ENCODE assay signal across 13 cellular contexts in the genomic region with DNA sequence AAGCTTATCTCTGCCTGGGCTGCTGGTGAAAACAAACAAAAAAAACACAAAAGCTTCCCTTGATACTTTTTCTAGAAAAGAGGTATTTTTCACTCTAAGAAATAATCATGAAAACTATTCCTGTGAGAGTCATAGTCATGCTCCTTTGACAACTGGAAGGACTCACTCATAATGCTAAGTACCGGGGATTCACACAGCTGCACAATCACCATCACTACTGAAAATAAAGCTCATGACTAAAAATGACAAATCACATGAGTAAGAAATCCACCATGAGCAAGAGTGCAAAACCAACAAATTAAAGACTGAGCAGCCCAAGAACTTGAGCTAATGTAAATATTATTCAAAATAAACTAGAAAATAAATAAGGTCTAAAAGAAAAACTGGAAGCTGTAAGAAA. TPM values are rescaled to one million over a fixed set of nuclear protein-coding genes. Genes with fewer than 3 reads are reported as not detected.
DNase-seq lines count a peak whose midpoint lies in the region; ATAC-seq and TF ChIP-seq lines count a peak whose summit lies in the region.
"Had no signal": no experiment of that assay in that cellular context is flagged by ENCODE, and none has a peak within 500 bp of the region (broad histone marks: within the 10 kb centered on the region; RNA-seq: fewer than 3 reads in every experiment).

No MANE protein-coding gene starts in this region.

- H3K36me3 ChIP-seq in Panc1 (ENCODE audit: control insufficient read depth, insufficient read depth, low read length) (no peaks in the 10 kb centered on the region), aorta (ENCODE audit: control insufficient read depth in 1 of 2, insufficient read depth in 2 of 2, low read length in 1 of 2) (no peaks in the 10 kb centered on the region)
- H3K36me3 ChIP-seq: heart right ventricle had no signal

- peak; percentile 86 for ATAC-seq in GM18502 (IDR thresholded peaks at IDR 0.05; ENCODE audit: poor library complexity, unreplicated experiment)
- no peak for ATAC-seq in Panc1
- no peak for ATAC-seq in aorta (ENCODE audit: low FRiP score)
- ATAC-seq: heart right ventricle, mucosa of descending colon had no signal

- POLR2A ChIA-PET in Panc1 (lab: Charles Lee): no interaction called here

- no peak overlapping the region for H3K27ac ChIP-seq in Panc1 (ENCODE audit: low read length)
- no peak overlapping the region for H3K27ac ChIP-seq in aorta (ENCODE audit: low read depth in 1 of 2, low read length in 2 of 2)
- H3K27ac ChIP-seq: heart right ventricle had no signal

- H3K4me1 ChIP-seq in Panc1 (ENCODE audit: control insufficient read depth, insufficient read depth, low read length) (no peaks in the 10 kb centered on the region), aorta (ENCODE audit: control insufficient read depth in 1 of 2, insufficient read depth in 2 of 2, low read length in 2 of 2) (no peaks in the 10 kb centered on the region)
- H3K4me1 ChIP-seq: heart right ventricle had no signal

- in situ Hi-C loops in Panc1 (cut with HindIII; ENCODE audit: low pct_unique_long_range_greater_than_20kb, low sequenced_read_pairs): no loop called here

- DNase-seq in HCEC 1CT (peak; percentile 80), Panc1 (ENCODE audit: low read depth, low spot score) (peak; percentile 58), kidney tubule cell (ENCODE audit: low spot score) (peak; percentile 76), aorta (no peak), epidermal melanocyte (ENCODE audit: insufficient read length, low spot score) (no peak), NCI-H226 (no peak)
- DNase-seq: activated CD4-positive, alpha-beta memory T cell treated with anti-CD3 and anti-CD28 coated beads for 36 hours; DMS79 treated with DMSO at 0.1 percent for 48 hours; heart right ventricle; mucosa of descending colon; NCI-H1694 had no signal

- CTCF ChIA-PET in Panc1 (lab: Charles Lee): no interaction called here

- H3K9me3 ChIP-seq in Panc1 (ENCODE audit: control insufficient read depth, insufficient read depth, low read depth, low read length): no peaks in the 10 kb centered on the region
- H3K9me3 ChIP-seq in aorta (ENCODE audit: control insufficient read depth, low read length): peaks cover 1% of the 10 kb centered on the region
- H3K9me3 ChIP-seq: heart right ventricle, mucosa of descending colon had no signal

- H3K27me3 ChIP-seq in Panc1 (ENCODE audit: control insufficient read depth, insufficient read depth, low read length) (no peaks in the 10 kb centered on the region), aorta (ENCODE audit: control insufficient read depth in 1 of 2, insufficient read depth in 2 of 2, low read length in 1 of 2) (no peaks in the 10 kb centered on the region)
- H3K27me3 ChIP-seq: heart right ventricle had no signal

- H3K4me3 ChIP-seq in Panc1 (ENCODE audit: low read depth in 2 of 2, low read length in 2 of 2): no peak overlapping the region
- no peak overlapping the region for H3K4me3 ChIP-seq in aorta (ENCODE audit: low read length in 2 of 2)
- H3K4me3 ChIP-seq: heart right ventricle, mucosa of descending colon had no signal

- intact Hi-C loops in Panc1 (cut with micrococcal nuclease; ENCODE audit: unreplicated experiment): no loop called here
- intact Hi-C loops in aorta (cut with DNase I): no loop called here

- TF ChIP-seq CTCF in Panc1 (IDR thresholded peaks at IDR 0.05): no peak

- no TSS peak for BruUV-seq in Panc1 (replicated peaks; lab: Mats Ljungman, UMichigan)

- 19 to 25% methylated on average over 1 of the region's 1 CpG for WGBS in aorta, 2 donors

RNA-seq across cellular contexts. Expression of a gene that starts 10.6 kb away (rescaled TPM):
- total RNA-seq in Panc1 (2021; ENCODE audit: unreplicated experiment) (not detected), aorta (not detected)
- polyA plus RNA-seq in Panc1 (2012; ENCODE audit: insufficient read length): not detected
- not detected for polyA plus RNA-seq in aorta
- total RNA-seq: activated CD4-positive, alpha-beta memory T cell treated with anti-CD3 and anti-CD28 coated beads for 36 hours; cardiac septum; heart right ventricle; mucosa of descending colon had no signal
- polyA plus RNA-seq: heart right ventricle had no signal

RNA-seq across cellular contexts. Expression of a gene that starts 59.9 kb away (rescaled TPM):
- total RNA-seq in Panc1 (2021; ENCODE audit: unreplicated experiment): 32.7 TPM
- polyA plus RNA-seq in Panc1 (2012; ENCODE audit: insufficient read length): 27.4 TPM
- total RNA-seq in aorta: 10 to 100 TPM; 43.7 to 51.3 TPM
- polyA plus RNA-seq in aorta: 10 to 100 TPM; 29.7 to 48.2 TPM

Comparison
In these comparisons a context has a peak if more than half of its experiments do, and no peak if none do; other contexts are left out.
1. DNase-seq: peak in HCEC 1CT (single experiment), Panc1 (single experiment) and kidney tubule cell (single experiment); none in aorta (0 of 2), epidermal melanocyte (single experiment) and NCI-H226 (single experiment).